In the genomic region with DNA sequence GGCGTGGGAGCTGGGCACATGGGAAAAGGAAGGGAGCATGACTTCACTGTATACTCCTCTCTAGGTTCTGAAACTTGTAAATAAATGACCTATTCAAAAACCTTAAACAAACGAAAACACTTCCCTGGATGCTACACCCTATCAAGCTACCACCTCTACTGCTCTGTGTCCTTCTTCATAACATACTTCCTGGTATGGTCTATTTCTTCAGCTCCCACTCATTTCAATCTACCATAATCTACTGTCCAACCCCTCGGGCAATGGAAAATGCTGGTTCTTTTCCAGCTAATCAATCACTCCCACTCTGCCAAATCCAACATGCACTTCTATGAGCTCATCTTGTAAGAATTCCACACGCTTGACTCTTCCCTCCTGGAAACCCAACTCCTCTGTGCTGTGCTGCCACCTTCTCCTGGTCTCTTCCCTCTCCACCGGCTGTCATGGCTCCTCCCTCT, we compare ENCODE assay signal across 14 cellular contexts. TPM values are rescaled to one million over a fixed set of nuclear protein-coding genes. Genes with fewer than 3 reads are reported as not detected.
DNase-seq lines count a peak whose midpoint lies in the region; ATAC-seq and TF ChIP-seq lines count a peak whose summit lies in the region.
"Had no signal": no experiment of that assay in that cellular context is flagged by ENCODE, and none has a peak within 500 bp of the region (broad histone marks: within the 10 kb centered on the region; RNA-seq: fewer than 3 reads in every experiment).

No MANE protein-coding gene starts in this region.

- no peaks in the 10 kb centered on the region for H3K27me3 ChIP-seq in GM23248 (replicated peaks; ENCODE audit: insufficient read depth)
- no peaks in the 10 kb centered on the region for H3K27me3 ChIP-seq in RWPE2 (ENCODE audit: insufficient read depth, poor library complexity, severe bottlenecking)
- no peaks in the 10 kb centered on the region for H3K27me3 ChIP-seq in foreskin keratinocyte

- H3K36me3 ChIP-seq in GM23248 (ENCODE audit: low read depth) (peaks cover 29% of the 10 kb centered on the region), RWPE2 (ENCODE audit: low read depth) (peaks cover 68% of the 10 kb centered on the region)

- H3K4me1 ChIP-seq in GM23248 (ENCODE audit: insufficient read depth) (peaks cover 23% of the 10 kb centered on the region), RWPE2 (ENCODE audit: insufficient read depth, poor library complexity, severe bottlenecking) (peaks cover 8% of the 10 kb centered on the region), foreskin keratinocyte (no peaks in the 10 kb centered on the region)

- ATAC-seq in RWPE2 (ENCODE audit: low read depth) (peak; percentile 97), foreskin keratinocyte (peak; percentile 91), GM21786 (IDR thresholded peaks at IDR 0.05; ENCODE audit: unreplicated experiment) (no peak), GM21367 (IDR thresholded peaks at IDR 0.05; ENCODE audit: unreplicated experiment) (no peak)
- ATAC-seq: activated CD8-positive, alpha-beta memory T cell treated with anti-CD3 and anti-CD28 coated beads, Interleukin-2, amount 10 ng/mL, durations not matched to agents 7 days and 5 days had no signal

- H3K9me3 ChIP-seq in GM23248 (ENCODE audit: low read depth) (no peaks in the 10 kb centered on the region), RWPE2 (ENCODE audit: severe bottlenecking) (peaks cover 9% of the 10 kb centered on the region)

- DNase-seq in GM23248 (peak; percentile 53), RWPE2 (ENCODE audit: low spot score) (no peak), foreskin keratinocyte (peak; percentile 64 to 86), pulmonary artery endothelial cell (ENCODE audit: low read depth, low spot score) (peak; percentile 8), LoVo (ENCODE audit: low spot score) (no peak), caudate nucleus (lab: John Stamatoyannopoulos, UW) (no peak)
- DNase-seq: activated CD8-positive, alpha-beta memory T cell treated with anti-CD3 and anti-CD28 coated beads, Interleukin-2, amount 10 ng/mL, durations not matched to agents 7 days and 5 days; CD4-positive, alpha-beta T cell; NCI-H187; NCI-H774 had no signal

- H3K79me2 ChIP-seq in GM23248 (ENCODE audit: insufficient read depth) = peaks cover 27% of the 10 kb centered on the region

- in situ Hi-C loops in GM23248 (cut with MboI) = no loop called here

- no peak overlapping the region for H2AFZ ChIP-seq in GM23248

- H3K9me2 ChIP-seq in GM23248 (ENCODE audit: insufficient read depth) = no peaks in the 10 kb centered on the region

- H3F3A ChIP-seq in GM23248 (ENCODE audit: insufficient read depth) = peaks cover 19% of the 10 kb centered on the region

- no peak overlapping the region for H3K4me3 ChIP-seq in GM23248
- H3K4me3 ChIP-seq in RWPE2 (ENCODE audit: severe bottlenecking) = no peak overlapping the region

- no peaks in the 10 kb centered on the region for H4K20me1 ChIP-seq in GM23248 (ENCODE audit: insufficient read depth)

- H3K27ac ChIP-seq in GM23248 = 0 out of 2 replicates have a peak overlapping the region, but pooled peaks have one; percentile 3
- H3K27ac ChIP-seq in RWPE2 (ENCODE audit: poor library complexity, severe bottlenecking) = peak overlapping the region; percentile 35
- H3K27ac ChIP-seq in foreskin keratinocyte = no peak overlapping the region
- no peak overlapping the region for H3K27ac ChIP-seq in caudate nucleus (ENCODE audit: low read depth, low read length)
- H3K27ac ChIP-seq: KMS-11, VCaP had no signal

- H3K9ac ChIP-seq in GM23248 = no peak overlapping the region
- H3K9ac ChIP-seq: KMS-11 had no signal

- H3K4me2 ChIP-seq in GM23248 (ENCODE audit: unreplicated experiment) = peak overlapping the region; percentile 14
- H3K4me2 ChIP-seq: KMS-11 had no signal

- WGBS in GM23248 (ENCODE audit: low coverage in 1 of 2, low lambda C conversion rate in 2 of 2, missing lambda C conversion rate in 2 of 2), 2 experiments = 65% methylated on average over 5 of the region's 5 CpGs

- TF ChIP-seq CTCF in RWPE2 (IDR thresholded peaks at IDR 0.05; ENCODE audit: poor library complexity, severe bottlenecking) (no peak), foreskin keratinocyte (conservative IDR thresholded peaks at IDR 0.05) (peak; percentile 4)

RNA-seq across cellular contexts. Expression of gene AMFR, which starts 42.4 kb away (rescaled TPM):
- total RNA-seq in GM23248 (2014; rRNA removed; shearing (Covaris generic)) = 205 and 212 TPM in 2 replicates
- 26.6 and 27.3 TPM in 2 replicates for polyA plus RNA-seq in GM23248 (2016; fragmentation: Nextera tagmentation; extraction: Ambion mirVana)
- 68.3 and 69.7 TPM in 2 replicates for total RNA-seq in foreskin keratinocyte
- 32.1 and 35.2 TPM in 2 replicates for polyA plus RNA-seq in foreskin keratinocyte
- 241 and 263 TPM in 2 replicates for total RNA-seq in pulmonary artery endothelial cell

Comparison
In these comparisons a context has a peak if more than half of its experiments do, and no peak if none do; other contexts are left out.
1. DNase-seq: peak in GM23248 (single experiment), foreskin keratinocyte (2 of 2) and pulmonary artery endothelial cell (single experiment); none in RWPE2 (single experiment), LoVo (single experiment) and caudate nucleus (0 of 61).
2. H3K27ac ChIP-seq: peak in GM23248 (single experiment) and RWPE2 (single experiment); none in foreskin keratinocyte (single experiment) and caudate nucleus (single experiment).
3. ATAC-seq: peak in RWPE2 (single experiment) and foreskin keratinocyte (single experiment); none in GM21786 (single experiment) and GM21367 (single experiment).